In the genomic region with DNA sequence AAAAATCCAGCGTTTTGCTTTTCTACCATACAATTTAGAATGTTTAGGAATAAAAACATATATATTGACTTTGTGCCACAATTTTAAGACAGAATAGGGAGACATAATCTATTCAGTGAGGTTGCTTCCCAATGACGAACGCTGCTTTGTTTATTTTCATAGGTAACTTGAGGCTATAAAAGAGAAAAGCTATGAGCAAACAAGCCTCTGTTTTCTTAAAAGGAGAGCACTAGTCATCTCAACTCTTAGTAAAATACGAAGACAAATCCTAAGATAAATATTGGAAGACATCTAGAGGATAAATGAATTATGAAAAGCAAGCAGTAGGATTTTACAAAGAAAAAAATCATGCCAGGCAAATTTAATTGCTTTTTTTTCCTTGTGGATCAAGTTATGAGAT, we compare ENCODE assay signal across 14 cellular contexts.
"Had no signal": no experiment of that assay in that cellular context is flagged by ENCODE, and none has a peak within 500 bp of the region (broad histone marks: within the 10 kb centered on the region; RNA-seq: fewer than 3 reads in every experiment).

No MANE protein-coding gene starts in this region.

- H3K36me3 ChIP-seq: left ventricle myocardium inferior, thoracic aorta had no signal

- H3K27ac ChIP-seq: body of pancreas, coronary artery, left ventricle myocardium inferior, thoracic aorta had no signal

- H3K27me3 ChIP-seq: body of pancreas had no signal

- H3K9me3 ChIP-seq: body of pancreas, left ventricle myocardium inferior, thoracic aorta had no signal

- H3K4me1 ChIP-seq: body of pancreas, left ventricle myocardium inferior had no signal

- DNase-seq: activated CD4-positive, alpha-beta T cell treated with anti-CD3 and anti-CD28 coated beads, Interleukin-2, amount 10 ng/mL, durations not matched to agents 24 days and 14 days; activated CD4-positive, CD25-positive, alpha-beta regulatory T cell; activated naive CD8-positive, alpha-beta T cell treated with anti-CD3 and anti-CD28 coated beads for 36 hours; amygdala; body of pancreas; central memory CD4-positive, alpha-beta T cell; effector CD4-positive, alpha-beta T cell; left ventricle myocardium inferior; mesendoderm; natural killer cell; nucleus accumbens; posterior cingulate gyrus had no signal

- H3K4me3 ChIP-seq: body of pancreas, coronary artery, left ventricle myocardium inferior, thoracic aorta had no signal
